ENCODE assay signal across 18 cellular contexts in the genomic region with DNA sequence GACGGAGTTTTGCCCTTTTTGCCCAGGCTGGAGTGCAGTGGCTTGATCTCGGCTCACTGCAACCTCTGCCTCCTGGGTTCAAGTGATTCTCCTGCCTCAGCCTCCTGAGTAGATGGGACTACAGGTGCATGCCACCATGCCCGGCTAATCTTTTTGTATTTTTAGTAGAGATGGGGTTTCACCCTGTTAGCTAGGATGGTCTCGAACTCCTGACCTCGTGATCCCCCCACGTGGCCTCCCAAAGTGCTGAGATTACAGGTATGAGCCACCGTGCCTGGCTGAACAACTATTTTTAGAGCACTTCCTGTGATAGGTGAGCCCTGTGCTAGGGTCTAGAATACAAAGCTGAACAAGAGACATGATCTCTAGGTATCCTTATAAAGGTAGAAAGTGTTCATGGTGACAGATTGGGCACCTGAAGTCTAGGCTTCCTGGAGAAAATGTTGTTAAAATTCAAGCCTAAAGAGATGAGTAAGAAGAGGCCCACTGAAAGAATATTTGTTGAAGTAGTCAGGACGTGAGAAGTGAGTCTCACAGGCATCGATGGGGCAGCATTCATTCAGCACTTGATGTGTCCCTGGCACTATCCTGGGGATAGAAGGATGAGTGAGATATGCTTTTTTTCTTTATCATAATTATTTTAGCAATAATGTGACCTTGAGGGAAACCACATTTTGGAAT. TPM values are rescaled to one million over a fixed set of nuclear protein-coding genes. Genes with fewer than 3 reads are reported as not detected.
DNase-seq lines count a peak whose midpoint lies in the region; ATAC-seq, FAIRE-seq and TF ChIP-seq lines count a peak whose summit lies in the region.
"Had no signal": no experiment of that assay in that cellular context is flagged by ENCODE, and none has a peak within 500 bp of the region (broad histone marks: within the 10 kb centered on the region; RNA-seq: fewer than 3 reads in every experiment).

No MANE protein-coding gene starts in this region.

- DNase-seq in A549 (ENCODE audit: low read depth in 1 of 2, low spot score in 1 of 2) (no peak), RPMI8226 (peak; percentile 36), foreskin fibroblast (peak; percentile 16 to 54), CD14-positive monocyte (ENCODE audit: low spot score) (no peak), Caco-2 (no peak), NCI-H128 (lab: John Stamatoyannopoulos, UW; ENCODE audit: unreplicated experiment) (no peak), right atrium auricular region (ENCODE audit: low spot score) (no peak)
- no peak for DNase-seq in CD4-positive, alpha-beta T cell
- DNase-seq: C1 segment of cervical spinal cord; cortex of kidney; NCI-H2029; NCI-H82; retina; stimulated activated CD4-positive, alpha-beta T cell treated with anti-CD3 and anti-CD28 coated beads, Interleukin-1b, Interleukin-23, amount 100 ng/mL, for 48 hours; T1000 had no signal

- H3K27me3 ChIP-seq in CD4-positive, alpha-beta T cell (ENCODE audit: control insufficient read depth, insufficient read depth, low read length): no peaks in the 10 kb centered on the region
- H3K27me3 ChIP-seq in Caco-2 (replicated peaks; ENCODE audit: control insufficient read depth, insufficient read depth, low read length) (no peaks in the 10 kb centered on the region), right atrium auricular region (no peaks in the 10 kb centered on the region)
- H3K27me3 ChIP-seq: adrenal gland had no signal

- FAIRE-seq in A549 (lab: Jason Lieb, UNC): no peak
- FAIRE-seq: H54 had no signal

- peaks cover 19% of the 10 kb centered on the region; the same call in 2 of the 3 replicates for H3K4me1 ChIP-seq in A549
- H3K4me1 ChIP-seq in Caco-2: no peaks in the 10 kb centered on the region
- H3K4me1 ChIP-seq in right atrium auricular region: peaks cover 0 to 10% of the 10 kb centered on the region in 2 donors

- ATAC-seq in A549: no peak
- no peak for ATAC-seq in CD4-positive, alpha-beta T cell (ENCODE audit: poor library complexity)
- ATAC-seq: Right ventricle myocardium inferior had no signal

- no peaks in the 10 kb centered on the region for H3K9me3 ChIP-seq in A549
- no peaks in the 10 kb centered on the region for H3K9me3 ChIP-seq in CD4-positive, alpha-beta T cell (ENCODE audit: control insufficient read depth, low read length)
- H3K9me3 ChIP-seq in Caco-2: no peaks in the 10 kb centered on the region
- H3K9me3 ChIP-seq in right atrium auricular region: no peaks in the 10 kb centered on the region
- H3K9me3 ChIP-seq: adrenal gland had no signal

- intact Hi-C loops in CD4-positive, alpha-beta T cell (cut with DNase I, micrococcal nuclease): loop anchor here in 1 of 2 experiments (10.0 kb wide), 2 partner anchors 227 to 1613 kb away; a partner anchor contains a TSS
- intact Hi-C loops in CD14-positive monocyte (cut with micrococcal nuclease) (no loop called here), Caco-2 (cut with micrococcal nuclease; ENCODE audit: unreplicated experiment) (no loop called here)

- H3K4me1 Mint-ChIP-seq in CD4-positive, alpha-beta T cell (ENCODE audit: low read depth): peaks cover 53% of the 10 kb centered on the region
- H3K4me1 Mint-ChIP-seq in CD14-positive monocyte: peaks cover 19% of the 10 kb centered on the region
- no peaks in the 10 kb centered on the region for H3K4me1 Mint-ChIP-seq in Caco-2 (ENCODE audit: low read depth, unreplicated experiment)

- H3K36me3 ChIP-seq in Caco-2 (ENCODE audit: control insufficient read depth, insufficient read depth, low read length) (no peaks in the 10 kb centered on the region), right atrium auricular region (no peaks in the 10 kb centered on the region)
- H3K36me3 ChIP-seq: adrenal gland had no signal

- peak overlapping the region; percentile 25; the same call in 1 of the 3 replicates for H3K4me2 ChIP-seq in A549

- H3K4me3 Mint-ChIP-seq in CD4-positive, alpha-beta T cell: peak overlapping the region; percentile 22
- H3K4me3 Mint-ChIP-seq in CD14-positive monocyte (no peak overlapping the region), Caco-2 (ENCODE audit: unreplicated experiment) (no peak overlapping the region)

- no peak for TF ChIP-seq POLR2A in A549 (IDR thresholded peaks at IDR 0.05; ENCODE audit: low read length)

- no peak for TF ChIP-seq CTCF in A549 (IDR thresholded peaks at IDR 0.05)
- no peak for TF ChIP-seq CTCF in CD4-positive, alpha-beta T cell (IDR thresholded peaks at IDR 0.05)
- no peak for TF ChIP-seq CTCF in foreskin fibroblast (IDR thresholded peaks at IDR 0.05; ENCODE audit: low read depth, low read length)
- no peak for TF ChIP-seq CTCF in CD14-positive monocyte (IDR thresholded peaks at IDR 0.05)
- TF ChIP-seq CTCF in Caco-2 (IDR thresholded peaks at IDR 0.05; ENCODE audit: insufficient read depth in 1 of 2, low read depth in 1 of 2, low read length in 1 of 2, severe bottlenecking in 1 of 2, unreplicated experiment in 1 of 2): no peak
- no peak for TF ChIP-seq CTCF in right atrium auricular region (IDR thresholded peaks at IDR 0.05)

- WGBS in A549 (ENCODE audit: missing lambda C conversion rate): 66% methylated on average over 9 of the region's 9 CpGs

- peaks cover 4% of the 10 kb centered on the region for H3K36me3 Mint-ChIP-seq in CD4-positive, alpha-beta T cell (ENCODE audit: low read depth)
- peaks cover 1 to 10% of the 10 kb centered on the region in 2 donors for H3K36me3 Mint-ChIP-seq in CD14-positive monocyte
- H3K36me3 Mint-ChIP-seq in Caco-2 (ENCODE audit: insufficient read depth, unreplicated experiment): no peaks in the 10 kb centered on the region

- POLR2A ChIA-PET in A549 (lab: Yijun Ruan, JAX) (no interaction called here), Caco-2 (lab: Charles Lee) (no interaction called here)
- POLR2A ChIA-PET in CD4-positive, alpha-beta T cell (lab: Charles Lee): no interaction called here

- CTCF ChIA-PET in A549 (lab: Yijun Ruan, JAX) (interaction anchor here (0.8 to 0.9 kb wide), 2 partner anchors 15 to 25 kb away, joined by 3 read pairs; no protein-coding TSS in a partner anchor), Caco-2 (lab: Charles Lee) (no interaction called here)
- CTCF ChIA-PET in CD4-positive, alpha-beta T cell (lab: Charles Lee): no interaction called here

- BruUV-seq in Caco-2 (replicated peaks; lab: Mats Ljungman, UMichigan): no TSS peak

- no peak overlapping the region for H3K4me3 ChIP-seq in A549
- H3K4me3 ChIP-seq in foreskin fibroblast (ENCODE audit: low read depth in 1 of 2, low read length in 2 of 2): no peak overlapping the region
- H3K4me3 ChIP-seq in Caco-2 (ENCODE audit: low read depth, low read length): no peak overlapping the region
- no peak overlapping the region for H3K4me3 ChIP-seq in right atrium auricular region
- H3K4me3 ChIP-seq: adrenal gland had no signal

- peak overlapping the region in 1 of 2 experiments; percentile 8; a peak in 1 of 6 replicates for H3K27ac ChIP-seq in A549
- no peak overlapping the region for H3K27ac ChIP-seq in CD4-positive, alpha-beta T cell (ENCODE audit: low read depth, low read length)
- no peak overlapping the region for H3K27ac ChIP-seq in right atrium auricular region
- H3K27ac ChIP-seq: adrenal gland had no signal

- H3K27me3 Mint-ChIP-seq in CD4-positive, alpha-beta T cell: no peaks in the 10 kb centered on the region
- H3K27me3 Mint-ChIP-seq in CD14-positive monocyte (ENCODE audit: low read depth in 3 of 3) (peaks cover 0 to 4% (median 0%) of the 10 kb centered on the region in 3 donors), Caco-2 (ENCODE audit: insufficient read depth, unreplicated experiment) (no peaks in the 10 kb centered on the region)

- no peak for TF ChIP-seq EP300 in A549 (IDR thresholded peaks at IDR 0.05)

- H3K9me3 Mint-ChIP-seq in CD4-positive, alpha-beta T cell: no peaks in the 10 kb centered on the region
- H3K9me3 Mint-ChIP-seq in CD14-positive monocyte (peaks cover 0 to 3% (median 2%) of the 10 kb centered on the region in 7 donors), Caco-2 (ENCODE audit: unreplicated experiment) (no peaks in the 10 kb centered on the region)

- H3K27ac Mint-ChIP-seq in CD4-positive, alpha-beta T cell: peak overlapping the region; percentile 31
- H3K27ac Mint-ChIP-seq in CD14-positive monocyte (no peak overlapping the region), Caco-2 (ENCODE audit: unreplicated experiment) (no peak overlapping the region)

- TF ChIP-seq RAD21 in A549 (conservative IDR thresholded peaks at IDR 0.05 in 1 of 2, IDR thresholded peaks at IDR 0.05 in 1 of 2): no peak

TF ChIP-seq in A549, 52 proteins besides CTCF, POLR2A, EP300 and RAD21:
- no peak for TF ChIP-seq EHF (CRISPR knock-in tag; IDR thresholded peaks at IDR 0.05)

RNA-seq across cellular contexts. Expression of a gene that starts 5.0 kb away (rescaled TPM):
- polyA plus RNA-seq in A549 (2011; rRNA removed) (7.5 and 7.8 TPM in 2 replicates), A549 (2017; fragmentation: RNase III; extraction: RNeasy Plus Mini Kit Qiagen cat#74134 plus additional on column Dnase treatment) (2.6 to 2.9 TPM (median 2.7 TPM) in 3 replicates), CD14-positive monocyte (1 to 10 TPM; 1.7 to 2.4 TPM)
- 2.9 and 3.8 TPM in 2 replicates for polyA plus RNA-seq in A549 (2012; cell fraction: cytosol; rRNA removed)
- 7.7 and 8.4 TPM in 2 replicates for polyA plus RNA-seq in A549 (2012; cell fraction: nucleus; rRNA removed)
- polyA minus RNA-seq in A549 (2011; rRNA and poly(A)+ RNA removed): 24.1 and 35.3 TPM in 2 replicates
- 10 to 100 TPM; 25.7 to 27.9 TPM for total RNA-seq in CD4-positive, alpha-beta T cell
- total RNA-seq in Caco-2 (2022) (13.7 and 14.9 TPM in 2 replicates), right atrium auricular region (10 to 100 TPM; 11.0 to 12.7 TPM)

Comparison
In these comparisons a context has a peak if more than half of its experiments do, and no peak if none do; other contexts are left out.
1. DNase-seq: peak in RPMI8226 (single experiment) and foreskin fibroblast (2 of 2); none in A549 (0 of 2), CD4-positive, alpha-beta T cell (0 of 10), CD14-positive monocyte (single experiment), Caco-2 (0 of 2), NCI-H128 (single experiment) and right atrium auricular region (single experiment).